ENCODE assay signal across 8 cellular contexts in genomic region chr5:40879163-40879942, GRCh38. TPM values are rescaled to one million over a fixed set of nuclear protein-coding genes. Genes with fewer than 3 reads are reported as not detected.
A peak's percentile ranks its signal among the peaks of the same experiment; 100 is the strongest.
DNase-seq lines count a peak whose midpoint lies in the region; ATAC-seq and TF ChIP-seq lines count a peak whose summit lies in the region.

No MANE protein-coding gene starts in this region.

- peaks cover 0 to 6% of the 10 kb centered on the region in 2 donors for H3K9me3 ChIP-seq in left lung

- intact Hi-C loops in left lung (cut with DNase I): no loop called here

- no peak overlapping the region for H3K4me3 Mint-ChIP-seq in brain

- ATAC-seq in left lung (peak; percentile 71), GM19463 (IDR thresholded peaks at IDR 0.05; ENCODE audit: unreplicated experiment) (no peak), GM19324 (IDR thresholded peaks at IDR 0.05; ENCODE audit: low FRiP score, unreplicated experiment) (no peak)

- no peaks in the 10 kb centered on the region for H3K36me3 Mint-ChIP-seq in brain

- no peak overlapping the region for H3K27ac Mint-ChIP-seq in brain

- DNase-seq in HCEC 1CT: peak; percentile 50
- peak; percentile 9 to 68 for DNase-seq in NCI-H446 (lab: John Stamatoyannopoulos, UW)
- DNase-seq in left lung: no peak
- DNase-seq in stimulated activated CD4-positive, alpha-beta T cell treated with anti-CD3 and anti-CD28 coated beads, Interleukin-15, amount 100 ng/mL, for 24 hours: no peak

- H3K4me3 ChIP-seq in left lung: no peak overlapping the region

- peak; percentile 81 for TF ChIP-seq CTCF in C4-2B (conservative IDR thresholded peaks at IDR 0.05)
- TF ChIP-seq CTCF in brain (conservative IDR thresholded peaks at IDR 0.05): peak; percentile 77 to 84
- peak; percentile 42 to 51 for TF ChIP-seq CTCF in left lung (IDR thresholded peaks at IDR 0.05)

- H3K27ac ChIP-seq in C4-2B (no peak overlapping the region), left lung (no peak overlapping the region)

- peaks cover 0 to 6% (median 6%) of the 10 kb centered on the region in 5 experiments for H3K9me3 Mint-ChIP-seq in brain

- no peaks in the 10 kb centered on the region for H3K27me3 Mint-ChIP-seq in brain

- peaks cover 0 to 6% of the 10 kb centered on the region in 2 donors for H3K4me1 ChIP-seq in left lung

- H3K36me3 ChIP-seq in left lung: no peaks in the 10 kb centered on the region

- H3K27me3 ChIP-seq in left lung: no peaks in the 10 kb centered on the region

- no peaks in the 10 kb centered on the region for H3K4me1 Mint-ChIP-seq in brain

RNA-seq across cellular contexts. Expression of gene C7, which starts 29.9 kb away (rescaled TPM):
- polyA plus RNA-seq in brain (ENCODE audit: insufficient read depth, low read depth, low replicate concordance): 3.6 TPM
- 100 to 1,000 TPM; 253 to 376 TPM for total RNA-seq in left lung

RNA-seq across cellular contexts. Expression of gene CARD6, which starts 38.2 kb away (rescaled TPM):
- polyA plus RNA-seq in brain (ENCODE audit: insufficient read depth, low read depth, low replicate concordance): 0.54 TPM
- 10 to 100 TPM; 18.3 to 28.9 TPM for total RNA-seq in left lung

RNA-seq across cellular contexts. Expression of gene RPL37, which starts 44.3 kb away (rescaled TPM):
- polyA plus RNA-seq in brain (ENCODE audit: insufficient read depth, low read depth, low replicate concordance): 3,756 TPM
- total RNA-seq in left lung: 1,000 to 10,000 TPM in 1 of 2 donors, 100 to 1,000 TPM in 1; 941 to 1,081 TPM

Comparison
In these comparisons a context has a peak if more than half of its experiments do, and no peak if none do; other contexts are left out.
1. DNase-seq: peak in HCEC 1CT (single experiment) and NCI-H446 (2 of 2); none in left lung (0 of 2) and stimulated activated CD4-positive, alpha-beta T cell treated with anti-CD3 and anti-CD28 coated beads, Interleukin-15, amount 100 ng/mL, for 24 hours (single experiment).
2. Peak in every context shown above with its lines, with median percentiles within 50 percentile points of each other: CTCF ChIP-seq.